ENCODE assay signal across 12 cellular contexts in genomic region chr5:139472410-139473030, GRCh38. TPM values are rescaled to one million over a fixed set of nuclear protein-coding genes. Genes with fewer than 3 reads are reported as not detected.
DNase-seq lines count a peak whose midpoint lies in the region; ATAC-seq, FAIRE-seq and TF ChIP-seq lines count a peak whose summit lies in the region.
"Had no signal": no experiment of that assay in that cellular context is flagged by ENCODE, and none has a peak within 500 bp of the region (broad histone marks: within the 10 kb centered on the region; RNA-seq: fewer than 3 reads in every experiment).

No MANE protein-coding gene starts in this region.

- CTCF ChIA-PET in K562 (lab: Yijun Ruan, JAX; ENCODE audit: low intra/inter-chr PET ratio): no interaction called here

- TF ChIP-seq CTCF in GM23338 (conservative IDR thresholded peaks at IDR 0.05; ENCODE audit: low read depth in 2 of 2) (no peak), K562 (IDR thresholded peaks at IDR 0.05 in 2 of 3, conservative IDR thresholded peaks at IDR 0.05 in 1 of 3; ENCODE audit: insufficient read depth in 2 of 3, low read depth in 1 of 3, low read length in 3 of 3) (no peak), natural killer cell (IDR thresholded peaks at IDR 0.05) (no peak)

- peak overlapping the region; percentile 88 for H3K4me2 ChIP-seq in BLaER1
- H3K4me2 ChIP-seq in GM23338: peak overlapping the region; percentile 1; the same call in 1 of the 2 replicates
- no peak overlapping the region for H3K4me2 ChIP-seq in K562 (ENCODE audit: insufficient read depth, low read length)

- TF ChIP-seq POLR2A in K562 (conservative IDR thresholded peaks at IDR 0.05): no peak
- TF ChIP-seq POLR2A in GM18505 (IDR thresholded peaks at IDR 0.05; ENCODE audit: borderline replicate concordance, extremely low read depth, insufficient read depth, insufficient read length): no peak

- ATAC-seq in GM23338 (peak; percentile 14), K562 (no peak), natural killer cell (peak in 2 of 3 donors; percentile 20 to 23), GM18505 (IDR thresholded peaks at IDR 0.05; ENCODE audit: unreplicated experiment) (no peak), left lobe of liver (no peak), HG02610 (IDR thresholded peaks at IDR 0.05; ENCODE audit: unreplicated experiment) (no peak)
- ATAC-seq: HCT116 had no signal

- H3K36me3 Mint-ChIP-seq in GM23338 (ENCODE audit: low read depth): no peaks in the 10 kb centered on the region; the same call in 2 of the 3 replicates
- no peaks in the 10 kb centered on the region for H3K36me3 Mint-ChIP-seq in natural killer cell

- peaks cover 23% of the 10 kb centered on the region for H3K27me3 Mint-ChIP-seq in GM23338 (ENCODE audit: insufficient read depth, low read depth, poor library complexity)
- H3K27me3 Mint-ChIP-seq in natural killer cell (ENCODE audit: low read depth in 2 of 2): no peaks in the 10 kb centered on the region

- no peak for TF ChIP-seq RAD21 in K562 (CRISPR knock-in tag; conservative IDR thresholded peaks at IDR 0.05 in 1 of 2, IDR thresholded peaks at IDR 0.05 in 1 of 2)

- TF ChIP-seq EP300 in K562 (IDR thresholded peaks at IDR 0.05; ENCODE audit: low read length): no peak

- H3K9ac ChIP-seq in BLaER1: peak overlapping the region; percentile 73
- peak overlapping the region in 1 of 2 experiments; percentile 63; a peak in 2 of 4 replicates for H3K9ac ChIP-seq in K562 (ENCODE audit: insufficient read depth in 1 of 2, low read depth in 2 of 2, low read length in 2 of 2)

- H3K36me3 ChIP-seq in BLaER1 (peaks cover 2% of the 10 kb centered on the region; the same call in 1 of the 2 replicates), GM23338 (ENCODE audit: insufficient read depth) (no peaks in the 10 kb centered on the region), K562 (ENCODE audit: control insufficient read depth, insufficient read depth, low read length) (peaks cover 27% of the 10 kb centered on the region; the same call in 1 of the 3 replicates)

- H3K9me3 ChIP-seq in BLaER1: no peaks in the 10 kb centered on the region
- no peaks in the 10 kb centered on the region for H3K9me3 ChIP-seq in K562 (replicated peaks; ENCODE audit: control insufficient read depth, insufficient read depth, low read depth, low read length)

- peaks cover 37% of the 10 kb centered on the region for H3K4me1 Mint-ChIP-seq in GM23338
- H3K4me1 Mint-ChIP-seq in natural killer cell: peaks cover 67 to 81% of the 10 kb centered on the region in 2 donors

- H3K27ac ChIP-seq in BLaER1: peak overlapping the region; percentile 88
- H3K27ac ChIP-seq in GM23338 (ENCODE audit: low read depth): 0 out of 2 replicates have a peak overlapping the region, but pooled peaks have one; percentile 36
- no peak overlapping the region for H3K27ac ChIP-seq in K562 (ENCODE audit: extremely low read depth, low read depth, low read length)

- H3K27ac Mint-ChIP-seq in GM23338 (peak overlapping the region; percentile 35; the same call in 1 of the 2 replicates), natural killer cell (peak overlapping the region; percentile 34 to 37)

- peak overlapping the region; percentile 9; the same call in 1 of the 3 replicates for H3K4me3 Mint-ChIP-seq in GM23338
- H3K4me3 Mint-ChIP-seq in natural killer cell: peak overlapping the region; percentile 67

- no peaks in the 10 kb centered on the region for H3K9me1 ChIP-seq in K562 (ENCODE audit: control insufficient read depth, insufficient read depth, low read length)

- no peaks in the 10 kb centered on the region for H3K9me3 Mint-ChIP-seq in GM23338
- H3K9me3 Mint-ChIP-seq in natural killer cell: no peaks in the 10 kb centered on the region

- no peaks in the 10 kb centered on the region for H4K20me1 ChIP-seq in BLaER1
- H4K20me1 ChIP-seq in GM23338 (replicated peaks; ENCODE audit: insufficient read depth): no peaks in the 10 kb centered on the region
- no peaks in the 10 kb centered on the region for H4K20me1 ChIP-seq in K562 (replicated peaks; ENCODE audit: control insufficient read depth, insufficient read depth, low read length)

- POLR2A ChIA-PET in K562 (lab: Yijun Ruan, JAX): interaction anchor here (1.1 to 3.0 kb wide), 2 partner anchors 9 to 33 kb away, joined by 3 to 15 read pairs; partner anchors contain the start of genes DNAJC18 and STING1

- 0 out of 2 replicates have a peak, but pooled peaks cover 7% of the 10 kb centered on the region for H3F3A ChIP-seq in GM23338 (replicated peaks; ENCODE audit: low read depth)

- H3K27me3 ChIP-seq in BLaER1: no peaks in the 10 kb centered on the region
- H3K27me3 ChIP-seq in GM23338 (ENCODE audit: insufficient read depth): no peaks in the 10 kb centered on the region
- H3K27me3 ChIP-seq in K562 (ENCODE audit: control insufficient read depth in 2 of 2, insufficient read depth in 2 of 2, low read length in 2 of 2): no peaks in the 10 kb centered on the region

- no peaks in the 10 kb centered on the region for H3K9me2 ChIP-seq in GM23338 (ENCODE audit: insufficient read depth)

- no peak for FAIRE-seq in K562 (lab: Jason Lieb, UNC)

- H3K4me1 ChIP-seq in BLaER1: peaks cover 95% of the 10 kb centered on the region
- H3K4me1 ChIP-seq in GM23338 (ENCODE audit: insufficient read depth): peaks cover 17% of the 10 kb centered on the region
- H3K4me1 ChIP-seq in K562 (replicated peaks in 1 of 2; ENCODE audit: control insufficient read depth in 2 of 2, insufficient read depth in 2 of 2, low read length in 2 of 2): peaks cover 36 to 59% of the 10 kb centered on the region in 2 experiments

- in situ Hi-C loops in K562 (cut with MboI): no loop called here

- H3K4me3 ChIP-seq in BLaER1: no peak overlapping the region
- no peak overlapping the region for H3K4me3 ChIP-seq in GM23338
- no peak overlapping the region for H3K4me3 ChIP-seq in K562

- intact Hi-C loops in K562 (cut with micrococcal nuclease): no loop called here
- intact Hi-C loops in natural killer cell (cut with micrococcal nuclease): no loop called here

- H2AFZ ChIP-seq in GM23338 (peak overlapping the region; percentile 64), K562 (ENCODE audit: low read depth, low read length) (0 out of 2 replicates have a peak overlapping the region, but pooled peaks have one; percentile 8)

- 83% methylated on average over 15 of the region's 15 CpGs for WGBS in K562 (ENCODE audit: insufficient coverage, low coverage, missing lambda C conversion rate)

- DNase-seq in GM23338 (ENCODE audit: low spot score): no peak
- DNase-seq in K562 (ENCODE audit: extremely low read depth in 1 of 4, low spot score in 3 of 4): peak in 2 of 4 experiments; percentile 3 to 4
- no peak for DNase-seq in natural killer cell
- no peak for DNase-seq in NOMO-1 treated with dmso at 0.1 percent for 144 hours (lab: John Stamatoyannopoulos, UW; ENCODE audit: unreplicated experiment)
- DNase-seq in left lobe of liver (ENCODE audit: low spot score): no peak
- DNase-seq: activated CD4-positive, CD25-positive, alpha-beta regulatory T cell treated with anti-CD3 and anti-CD28 coated beads, Interleukin-2, amount 50 U/mL, for 72 hours; aorta; NCI-H446 treated with DMSO at 0.1 percent for 48 hours had no signal

- H3K79me2 ChIP-seq in GM23338 (replicated peaks; ENCODE audit: insufficient read depth) (no peaks in the 10 kb centered on the region), K562 (ENCODE audit: control insufficient read depth, insufficient read depth, low read length) (no peaks in the 10 kb centered on the region; the same call in 1 of the 3 replicates)

- BruUV-seq in K562 (replicated peaks; lab: Mats Ljungman, UMichigan): no TSS peak

RNA-seq across cellular contexts. Expression of gene SMIM33, which starts 1.7 kb away (rescaled TPM):
- not detected in 2 replicates for total RNA-seq in GM23338 (2014; rRNA removed; shearing (Covaris generic))
- polyA plus RNA-seq in GM23338 (2016; fragmentation: Nextera tagmentation; extraction: Ambion mirVana) (not detected in 2 replicates), K562 (2011; rRNA removed) (not detected in 2 replicates), K562 (2014; fragmentation: Illumina TruSeq; extraction: Trizol) (not detected in 2 replicates), K562 (2014; fragmentation: Nextera tagmentation; extraction: Ambion mirVana) (not detected), K562 (2014; rRNA removed) (not detected in 2 replicates)
- not detected in 2 replicates for total RNA-seq in K562 (2011; cell fraction: chromatin; rRNA removed; ENCODE audit: low replicate concordance)
- total RNA-seq in K562 (2011; cell fraction: nucleolus; rRNA removed): not detected in 2 replicates
- total RNA-seq in K562 (2011; cell fraction: nucleoplasm; rRNA removed): not detected in 2 replicates
- total RNA-seq in K562 (2014; rRNA removed) (not detected in 2 replicates), K562 (2014; rRNA removed; fragmentation: Illumina TruSeq; extraction: Trizol) (not detected in 2 replicates), K562 (2015; rRNA removed; fragmentation: Illumina TruSeq; extraction: Trizol) (not detected in 2 replicates), K562 (2021) (not detected in 2 replicates), natural killer cell (not detected), left lobe of liver (not detected)
- not detected in 2 replicates for polyA plus RNA-seq in K562 (2011; cell fraction: cytosol; rRNA removed)
- not detected in 2 replicates for polyA plus RNA-seq in K562 (2011; cell fraction: nucleus; rRNA removed)
- 0.04 TPM in 1 of 2 replicates, not detected in the other for polyA plus RNA-seq in K562 (2012)
- not detected in 2 replicates for polyA minus RNA-seq in K562 (2011; rRNA and poly(A)+ RNA removed)
- polyA minus RNA-seq in K562 (2011; cell fraction: cytosol; rRNA and poly(A)+ RNA removed): not detected in 2 replicates
- not detected in 2 replicates for polyA minus RNA-seq in K562 (2011; cell fraction: nucleus; rRNA and poly(A)+ RNA removed)
- total RNA-seq: aorta had no signal
- polyA plus RNA-seq: aorta had no signal

RNA-seq across cellular contexts. Expression of gene ECSCR, which starts 10.0 kb away (rescaled TPM):
- total RNA-seq in GM23338 (2014; rRNA removed; shearing (Covaris generic)): 1.2 and 2.2 TPM in 2 replicates
- polyA plus RNA-seq in GM23338 (2016; fragmentation: Nextera tagmentation; extraction: Ambion mirVana) (2.5 and 2.6 TPM in 2 replicates), K562 (2011; rRNA removed) (0.07 and 0.10 TPM in 2 replicates), K562 (2014; fragmentation: Illumina TruSeq; extraction: Trizol) (not detected in 2 replicates), K562 (2014; fragmentation: Nextera tagmentation; extraction: Ambion mirVana) (under 1 TPM; 0.13 to 0.25 TPM), K562 (2014; rRNA removed) (not detected in 2 replicates)
- not detected in 2 replicates for total RNA-seq in K562 (2011; cell fraction: chromatin; rRNA removed; ENCODE audit: low replicate concordance)
- not detected in 2 replicates for total RNA-seq in K562 (2011; cell fraction: nucleolus; rRNA removed)
- total RNA-seq in K562 (2011; cell fraction: nucleoplasm; rRNA removed): not detected in 2 replicates
- total RNA-seq in K562 (2014; rRNA removed) (not detected in 2 replicates), K562 (2014; rRNA removed; fragmentation: Illumina TruSeq; extraction: Trizol) (not detected in 2 replicates), K562 (2015; rRNA removed; fragmentation: Illumina TruSeq; extraction: Trizol) (not detected in 2 replicates), K562 (2021) (not detected in 2 replicates), natural killer cell (under 1 TPM in 1 of 3 donors, not detected in 2; 0.48 TPM), left lobe of liver (2.0 TPM)
- 0.16 and 0.22 TPM in 2 replicates for polyA plus RNA-seq in K562 (2011; cell fraction: cytosol; rRNA removed)
- polyA plus RNA-seq in K562 (2011; cell fraction: nucleus; rRNA removed): 0.26 TPM in 1 of 2 replicates, not detected in the other
- polyA plus RNA-seq in K562 (2012): 0.12 and 0.19 TPM in 2 replicates
- polyA minus RNA-seq in K562 (2011; rRNA and poly(A)+ RNA removed): not detected in 2 replicates
- not detected in 2 replicates for polyA minus RNA-seq in K562 (2011; cell fraction: cytosol; rRNA and poly(A)+ RNA removed)
- not detected in 2 replicates for polyA minus RNA-seq in K562 (2011; cell fraction: nucleus; rRNA and poly(A)+ RNA removed)

RNA-seq across cellular contexts. Expression of gene STING1, which starts 10.0 kb away (rescaled TPM):
- total RNA-seq in GM23338 (2014; rRNA removed; shearing (Covaris generic)): 0.39 TPM in 1 of 2 replicates, not detected in the other
- polyA plus RNA-seq in GM23338 (2016; fragmentation: Nextera tagmentation; extraction: Ambion mirVana) (0.30 and 0.66 TPM in 2 replicates), K562 (2011; rRNA removed) (31.0 and 58.9 TPM in 2 replicates), K562 (2014; fragmentation: Illumina TruSeq; extraction: Trizol) (64.7 and 74.0 TPM in 2 replicates), K562 (2014; fragmentation: Nextera tagmentation; extraction: Ambion mirVana) (10 to 100 TPM; 20.8 to 23.3 TPM), K562 (2014; rRNA removed) (61.4 and 66.1 TPM in 2 replicates)
- 37.8 and 111 TPM in 2 replicates for total RNA-seq in K562 (2011; cell fraction: chromatin; rRNA removed; ENCODE audit: low replicate concordance)
- 91.5 and 121 TPM in 2 replicates for total RNA-seq in K562 (2011; cell fraction: nucleolus; rRNA removed)
- total RNA-seq in K562 (2011; cell fraction: nucleoplasm; rRNA removed): 66.2 and 70.2 TPM in 2 replicates
- total RNA-seq in K562 (2014; rRNA removed) (59.9 and 71.9 TPM in 2 replicates), K562 (2014; rRNA removed; fragmentation: Illumina TruSeq; extraction: Trizol) (20.1 and 24.9 TPM in 2 replicates), K562 (2015; rRNA removed; fragmentation: Illumina TruSeq; extraction: Trizol) (44.7 and 44.8 TPM in 2 replicates), K562 (2021) (64.2 and 69.1 TPM in 2 replicates), natural killer cell (10 to 100 TPM; 95.5 to 98.9 (median 96.6) TPM), left lobe of liver (8.0 TPM)
- 54.5 and 93.0 TPM in 2 replicates for polyA plus RNA-seq in K562 (2011; cell fraction: cytosol; rRNA removed)
- 188 and 261 TPM in 2 replicates for polyA plus RNA-seq in K562 (2011; cell fraction: nucleus; rRNA removed)
- polyA plus RNA-seq in K562 (2012): 110 and 213 TPM in 2 replicates
- 19.9 and 21.4 TPM in 2 replicates for polyA minus RNA-seq in K562 (2011; rRNA and poly(A)+ RNA removed)
- 54.2 and 55.1 TPM in 2 replicates for polyA minus RNA-seq in K562 (2011; cell fraction: cytosol; rRNA and poly(A)+ RNA removed)
- 36.5 and 43.1 TPM in 2 replicates for polyA minus RNA-seq in K562 (2011; cell fraction: nucleus; rRNA and poly(A)+ RNA removed)

RNA-seq across cellular contexts. Expression of gene DNAJC18, which starts 33.2 kb away (rescaled TPM):
- total RNA-seq in GM23338 (2014; rRNA removed; shearing (Covaris generic)): 14.2 and 18.9 TPM in 2 replicates
- polyA plus RNA-seq in GM23338 (2016; fragmentation: Nextera tagmentation; extraction: Ambion mirVana) (13.4 and 15.1 TPM in 2 replicates), K562 (2011; rRNA removed) (5.4 and 8.7 TPM in 2 replicates), K562 (2014; fragmentation: Illumina TruSeq; extraction: Trizol) (8.4 and 8.7 TPM in 2 replicates), K562 (2014; fragmentation: Nextera tagmentation; extraction: Ambion mirVana) (10 to 100 TPM in 1 of 2 experiments, 1 to 10 TPM in 1; 7.7 to 13.3 TPM), K562 (2014; rRNA removed) (6.2 and 10.9 TPM in 2 replicates)
- 2.3 and 4.5 TPM in 2 replicates for total RNA-seq in K562 (2011; cell fraction: chromatin; rRNA removed; ENCODE audit: low replicate concordance)
- total RNA-seq in K562 (2011; cell fraction: nucleolus; rRNA removed): 0.79 and 1.3 TPM in 2 replicates
- total RNA-seq in K562 (2011; cell fraction: nucleoplasm; rRNA removed): 3.1 and 3.3 TPM in 2 replicates
- total RNA-seq in K562 (2014; rRNA removed) (1.5 and 2.1 TPM in 2 replicates), K562 (2014; rRNA removed; fragmentation: Illumina TruSeq; extraction: Trizol) (7.3 TPM in 2 replicates), K562 (2015; rRNA removed; fragmentation: Illumina TruSeq; extraction: Trizol) (2.8 and 4.9 TPM in 2 replicates), K562 (2021) (5.0 and 7.5 TPM in 2 replicates), natural killer cell (1 to 10 TPM; 2.9 to 4.9 (median 3.6) TPM), left lobe of liver (0.63 TPM)
- polyA plus RNA-seq in K562 (2011; cell fraction: cytosol; rRNA removed): 2.0 and 4.2 TPM in 2 replicates
- 1.1 and 1.4 TPM in 2 replicates for polyA plus RNA-seq in K562 (2011; cell fraction: nucleus; rRNA removed)
- 5.5 and 6.8 TPM in 2 replicates for polyA plus RNA-seq in K562 (2012)
- 2.5 and 5.2 TPM in 2 replicates for polyA minus RNA-seq in K562 (2011; rRNA and poly(A)+ RNA removed)
- polyA minus RNA-seq in K562 (2011; cell fraction: cytosol; rRNA and poly(A)+ RNA removed): 1.8 and 2.4 TPM in 2 replicates
- polyA minus RNA-seq in K562 (2011; cell fraction: nucleus; rRNA and poly(A)+ RNA removed): 0.40 and 0.89 TPM in 2 replicates

Comparison
In these comparisons a context has a peak if more than half of its experiments do, and no peak if none do; other contexts are left out.
1. ATAC-seq: peak in GM23338 (single experiment) and natural killer cell (2 of 3); none in K562 (single experiment), GM18505 (single experiment), left lobe of liver (single experiment) and HG02610 (single experiment).